ENCODE assay signal across 8 cellular contexts in genomic region chr9:129111143-129111761, GRCh38. TPM values are rescaled to one million over a fixed set of nuclear protein-coding genes. Genes with fewer than 3 reads are reported as not detected.
A peak's percentile ranks its signal among the peaks of the same experiment; 100 is the strongest.
DNase-seq lines count a peak whose midpoint lies in the region; ATAC-seq and TF ChIP-seq lines count a peak whose summit lies in the region.

Gene PTPA, plus strand, starts transcription at chr9:129111415. Its CDS starts 186 bp downstream, at chr9:129111601.

- no peaks in the 10 kb centered on the region for H3K27me3 ChIP-seq in right lobe of liver

- peak within 1 kb of the TSS; percentile 91 to 93 (median 92) for H3K27ac ChIP-seq in right lobe of liver

- ATAC-seq in HG03432 (IDR thresholded peaks at IDR 0.05; ENCODE audit: unreplicated experiment), result peak; percentile 84
- peak; percentile 59 to 75 (median 72) for ATAC-seq in right lobe of liver

- peaks cover 0 to 7% (median 0%) of the 10 kb centered on the region in 4 donors for H3K36me3 ChIP-seq in right lobe of liver

- no peak for TF ChIP-seq CTCF in right lobe of liver (IDR thresholded peaks at IDR 0.05)

- intact Hi-C loops in right lobe of liver (cut with DNase I), result no loop called here

- DNase-seq in AML-193 (lab: John Stamatoyannopoulos, UW) (peak; percentile 67 to 68), GM19238 (ENCODE audit: insufficient read length, low spot score) (peak; percentile 89), NCI-H69 (lab: John Stamatoyannopoulos, UW) (peak; percentile 95), dermis blood vessel endothelial cell (peak; percentile 93), right lobe of liver (peak; percentile 84 to 89 (median 86))
- peak; percentile 78 to 81 for DNase-seq in activated CD4-positive, alpha-beta T cell treated with anti-CD3 and anti-CD28 coated beads, Interleukin-2, amount 50 U/mL, for 4 hours
- peak; percentile 76 to 84 for DNase-seq in stimulated activated CD4-positive, alpha-beta T cell treated with anti-CD3 and anti-CD28 coated beads, Interleukin-4, amount 100 ng/mL, for 48 hours (ENCODE audit: low read depth in 2 of 2)

- peak within 1 kb of the TSS; percentile 67 to 93 (median 86) for H3K4me3 ChIP-seq in right lobe of liver

- 3% methylated on average over 23 of the region's 66 CpGs for WGBS in right lobe of liver (ENCODE audit: insufficient coverage, low coverage, low lambda C conversion rate, missing lambda C conversion rate)

- H3K4me1 ChIP-seq in right lobe of liver, result peaks cover 0 to 40% (median 5%) of the 10 kb centered on the region in 4 donors

- no peaks in the 10 kb centered on the region for H3K9me3 ChIP-seq in right lobe of liver

- TF ChIP-seq POLR2A in right lobe of liver (IDR thresholded peaks at IDR 0.05), result peak; percentile 65

RNA-seq across cellular contexts. Expression of gene PTPA, which starts in this region (rescaled TPM):
- total RNA-seq in dermis blood vessel endothelial cell, result 80.0 and 145 TPM in 2 replicates
- 100 to 1,000 TPM in 1 of 6 experiments, 10 to 100 TPM in 5; 55.4 to 123 (median 62.0) TPM for total RNA-seq in right lobe of liver

Comparison
In these comparisons a context has a peak if more than half of its experiments do, and no peak if none do; other contexts are left out.
1. Peak in every context shown above with its lines: DNase-seq, ATAC-seq, H3K4me3 ChIP-seq and H3K27ac ChIP-seq.